Comparison of ENCODE assay signal across 1 cellular context in the genomic region with DNA sequence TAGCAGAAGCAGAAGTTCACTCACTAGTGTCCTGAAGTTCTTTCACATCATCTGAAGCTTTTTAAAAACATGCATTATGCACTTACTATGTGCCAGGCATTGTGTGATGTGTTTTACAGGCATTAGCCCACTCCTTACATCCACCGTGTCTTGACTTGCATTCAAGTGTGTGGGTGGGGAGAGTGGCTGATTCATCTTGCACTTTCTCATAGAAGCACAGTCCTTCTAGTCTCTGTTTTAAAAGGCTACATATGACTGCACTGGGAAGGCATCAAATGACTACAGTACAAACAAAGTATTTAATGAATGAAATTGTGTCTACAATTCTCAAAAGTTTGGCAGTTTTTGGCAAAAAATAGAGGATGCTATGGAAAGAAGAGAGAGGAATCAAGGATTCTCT.
TF ChIP-seq lines count a peak whose summit lies in the region.

No MANE protein-coding gene starts in this region.

TF ChIP-seq in HepG2, 621 proteins besides CTCF, POLR2A, EP300 and RAD21:
- TF ChIP-seq PAF1 (CRISPR knock-in tag; IDR thresholded peaks at IDR 0.05) (peak; percentile 22; the same call in 1 of the 2 replicates), POLR2G (IDR thresholded peaks at IDR 0.05; ENCODE audit: low read depth, low read length) (peak; percentile 44), ZNF430 (CRISPR knock-in tag; IDR thresholded peaks at IDR 0.05) (no peak)
